Comparison of ENCODE assay signal across 11 cellular contexts in genomic region chr2:158953454-158953853, GRCh38. TPM values are rescaled to one million over a fixed set of nuclear protein-coding genes. Genes with fewer than 3 reads are reported as not detected.
DNase-seq lines count a peak whose midpoint lies in the region; ATAC-seq, FAIRE-seq and TF ChIP-seq lines count a peak whose summit lies in the region.
"Had no signal": no experiment of that assay in that cellular context is flagged by ENCODE, and none has a peak within 500 bp of the region (broad histone marks: within the 10 kb centered on the region; RNA-seq: fewer than 3 reads in every experiment).

No MANE protein-coding gene starts in this region.

- H2BK120ac ChIP-seq in mesendoderm (ENCODE audit: low read depth, low read length): no peak overlapping the region

- H3K4me1 ChIP-seq in GM23248 (ENCODE audit: insufficient read depth): peaks cover 12% of the 10 kb centered on the region
- H3K4me1 ChIP-seq in gastroesophageal sphincter: peaks cover 3 to 27% (median 9%) of the 10 kb centered on the region in 3 donors
- peaks cover 0 to 38% (median 28%) of the 10 kb centered on the region in 4 donors for H3K4me1 ChIP-seq in sigmoid colon
- no peaks in the 10 kb centered on the region for H3K4me1 ChIP-seq in mesendoderm (ENCODE audit: control insufficient read depth, low read depth, low read length)

- H3K4me1 Mint-ChIP-seq in activated T-helper 2 cell treated with anti-CD3 and anti-CD28 coated beads, Interferon-gamma antibody, Interleukin-2, Interleukin-4, amounts not matched to agents 10 μg/mL and 5 μg/mL and 100 μg/mL, durations not matched to agents 14 hours and 24 hours and 36 hours (ENCODE audit: low read depth): peaks cover 7% of the 10 kb centered on the region

- 41% methylated on average over 4 of the region's 4 CpGs for WGBS in GM23248 (ENCODE audit: low coverage in 1 of 2, low lambda C conversion rate in 2 of 2, missing lambda C conversion rate in 2 of 2), 2 experiments
- WGBS in gastroesophageal sphincter (ENCODE audit: low coverage in 1 of 2), 2 donors: 9 to 30% methylated on average over 4 of the region's 4 CpGs
- 14 to 46% methylated on average over 4 of the region's 4 CpGs for WGBS in sigmoid colon, 2 donors
- WGBS in mesendoderm (ENCODE audit: extremely low coverage, insufficient coverage, low lambda C conversion rate): no CpG with 5 or more reads among the region's 4 CpGs

- H3K9me3 Mint-ChIP-seq in activated T-helper 2 cell treated with anti-CD3 and anti-CD28 coated beads, Interferon-gamma antibody, Interleukin-2, Interleukin-4, amounts not matched to agents 10 μg/mL and 5 μg/mL and 100 μg/mL, durations not matched to agents 14 hours and 24 hours and 36 hours: no peaks in the 10 kb centered on the region
- H3K9me3 Mint-ChIP-seq: activated naive CD4-positive, alpha-beta T cell treated with anti-CD3 and anti-CD28 coated beads, Interleukin-2, amount 10 ng/mL, durations not matched to agents 7 days and 5 days had no signal

- H2AK5ac ChIP-seq in mesendoderm (ENCODE audit: low read length): no peak overlapping the region

- H2AFZ ChIP-seq in GM23248: no peak overlapping the region

- intact Hi-C loops in activated T-helper 2 cell treated with anti-CD3 and anti-CD28 coated beads, Interferon-gamma antibody, Interleukin-2, Interleukin-4, amounts not matched to agents 10 μg/mL and 5 μg/mL and 100 μg/mL, durations not matched to agents 14 hours and 24 hours and 36 hours (cut with micrococcal nuclease): no loop called here
- intact Hi-C loops in sigmoid colon (cut with DNase I): loop anchor here (2.0 kb wide), 1 partner anchor 15 kb away; no protein-coding TSS in a partner anchor

- no peaks in the 10 kb centered on the region for H3K9me3 ChIP-seq in GM23248 (ENCODE audit: low read depth)
- H3K9me3 ChIP-seq in gastroesophageal sphincter: no peaks in the 10 kb centered on the region
- H3K9me3 ChIP-seq in sigmoid colon: no peaks in the 10 kb centered on the region

- no peak overlapping the region for H3K4me3 ChIP-seq in GM23248
- H3K4me3 ChIP-seq in gastroesophageal sphincter: no peak overlapping the region
- H3K4me3 ChIP-seq in sigmoid colon: no peak overlapping the region
- H3K4me3 ChIP-seq in mesendoderm (ENCODE audit: low read length): no peak overlapping the region

- no peaks in the 10 kb centered on the region for H3F3A ChIP-seq in GM23248 (ENCODE audit: insufficient read depth)

- no peaks in the 10 kb centered on the region for H3K79me1 ChIP-seq in mesendoderm (ENCODE audit: low read length)

- ATAC-seq in gastroesophageal sphincter: no peak

- H4K5ac ChIP-seq in mesendoderm (ENCODE audit: low read length): no peak overlapping the region

- peak; percentile 65 for DNase-seq in GM23248
- DNase-seq in activated T-helper 2 cell treated with anti-CD3 and anti-CD28 coated beads, Interferon-gamma antibody, Interleukin-2, Interleukin-4, amounts not matched to agents 10 μg/mL and 5 μg/mL and 100 μg/mL, durations not matched to agents 14 hours and 24 hours and 36 hours (ENCODE audit: low spot score): no peak
- DNase-seq in sigmoid colon: no peak
- no peak for DNase-seq in mesendoderm
- DNase-seq in central memory CD4-positive, alpha-beta T cell: no peak
- DNase-seq in RCC 7860 (ENCODE audit: low spot score): no peak
- no peak for DNase-seq in AML-193 (lab: John Stamatoyannopoulos, UW)
- DNase-seq: activated naive CD4-positive, alpha-beta T cell treated with anti-CD3 and anti-CD28 coated beads, Interleukin-2, amount 10 ng/mL, durations not matched to agents 7 days and 5 days; posterior cingulate gyrus had no signal

- H2BK5ac ChIP-seq in mesendoderm (ENCODE audit: low read length): no peak overlapping the region

- in situ Hi-C loops in GM23248 (cut with MboI): no loop called here

- no peak overlapping the region for H3K56ac ChIP-seq in mesendoderm (ENCODE audit: low read length)

- no peak overlapping the region for H4K8ac ChIP-seq in mesendoderm (ENCODE audit: low read depth, low read length)

- H3K27ac ChIP-seq in GM23248 (no peak overlapping the region), gastroesophageal sphincter (peak overlapping the region; percentile 53 to 74 (median 62)), sigmoid colon (peak overlapping the region; percentile 54 to 81 (median 72)), mesendoderm (ENCODE audit: low read depth, low read length) (no peak overlapping the region)

- H3K9ac ChIP-seq in GM23248 (no peak overlapping the region), mesendoderm (ENCODE audit: low read length) (no peak overlapping the region)

- H3K18ac ChIP-seq in mesendoderm (ENCODE audit: low read length): no peak overlapping the region

- no peak overlapping the region for H3K23ac ChIP-seq in mesendoderm (ENCODE audit: low read length)

- no peak for FAIRE-seq in RCC 7860 (lab: Jason Lieb, UNC)
- FAIRE-seq: GM12892 had no signal

- no peak overlapping the region for H2BK15ac ChIP-seq in mesendoderm (replicated peaks; ENCODE audit: low read depth)

- H3K9me2 ChIP-seq in GM23248 (ENCODE audit: insufficient read depth): no peaks in the 10 kb centered on the region

- TF ChIP-seq EP300 in gastroesophageal sphincter (IDR thresholded peaks at IDR 0.05): no peak
- TF ChIP-seq EP300 in sigmoid colon (IDR thresholded peaks at IDR 0.05): no peak

- H3K27me3 ChIP-seq in GM23248 (replicated peaks; ENCODE audit: insufficient read depth): no peaks in the 10 kb centered on the region
- H3K27me3 ChIP-seq in gastroesophageal sphincter: no peaks in the 10 kb centered on the region
- H3K27me3 ChIP-seq in sigmoid colon: no peaks in the 10 kb centered on the region
- H3K27me3 ChIP-seq in mesendoderm (ENCODE audit: insufficient read depth, low read length, poor library complexity): no peaks in the 10 kb centered on the region

- H3K4ac ChIP-seq in mesendoderm (ENCODE audit: low read depth, low read length): no peak overlapping the region

- no peak for TF ChIP-seq POLR2A in gastroesophageal sphincter (IDR thresholded peaks at IDR 0.05)
- TF ChIP-seq POLR2A in sigmoid colon (IDR thresholded peaks at IDR 0.05): no peak

- H3K36me3 Mint-ChIP-seq in activated T-helper 2 cell treated with anti-CD3 and anti-CD28 coated beads, Interferon-gamma antibody, Interleukin-2, Interleukin-4, amounts not matched to agents 10 μg/mL and 5 μg/mL and 100 μg/mL, durations not matched to agents 14 hours and 24 hours and 36 hours (ENCODE audit: low read depth): no peaks in the 10 kb centered on the region
- H3K36me3 Mint-ChIP-seq: activated naive CD4-positive, alpha-beta T cell treated with anti-CD3 and anti-CD28 coated beads, Interleukin-2, amount 10 ng/mL, durations not matched to agents 7 days and 5 days had no signal

- H3K27me3 Mint-ChIP-seq in activated T-helper 2 cell treated with anti-CD3 and anti-CD28 coated beads, Interferon-gamma antibody, Interleukin-2, Interleukin-4, amounts not matched to agents 10 μg/mL and 5 μg/mL and 100 μg/mL, durations not matched to agents 14 hours and 24 hours and 36 hours (ENCODE audit: low read depth): peaks cover 11% of the 10 kb centered on the region

- TF ChIP-seq CTCF in gastroesophageal sphincter (IDR thresholded peaks at IDR 0.05): no peak
- TF ChIP-seq CTCF in sigmoid colon (IDR thresholded peaks at IDR 0.05): no peak

- no peak overlapping the region for H3K4me3 Mint-ChIP-seq in activated T-helper 2 cell treated with anti-CD3 and anti-CD28 coated beads, Interferon-gamma antibody, Interleukin-2, Interleukin-4, amounts not matched to agents 10 μg/mL and 5 μg/mL and 100 μg/mL, durations not matched to agents 14 hours and 24 hours and 36 hours (ENCODE audit: low read depth)
- H3K4me3 Mint-ChIP-seq: activated naive CD4-positive, alpha-beta T cell treated with anti-CD3 and anti-CD28 coated beads, Interleukin-2, amount 10 ng/mL, durations not matched to agents 7 days and 5 days had no signal

- no peak overlapping the region for H3K4me2 ChIP-seq in GM23248 (ENCODE audit: unreplicated experiment)
- H3K4me2 ChIP-seq in mesendoderm (ENCODE audit: low read length): no peak overlapping the region

- peak overlapping the region; percentile 21 for H3K27ac Mint-ChIP-seq in activated T-helper 2 cell treated with anti-CD3 and anti-CD28 coated beads, Interferon-gamma antibody, Interleukin-2, Interleukin-4, amounts not matched to agents 10 μg/mL and 5 μg/mL and 100 μg/mL, durations not matched to agents 14 hours and 24 hours and 36 hours
- H3K27ac Mint-ChIP-seq: activated naive CD4-positive, alpha-beta T cell treated with anti-CD3 and anti-CD28 coated beads, Interleukin-2, amount 10 ng/mL, durations not matched to agents 7 days and 5 days had no signal

- no peaks in the 10 kb centered on the region for H3K36me3 ChIP-seq in GM23248 (ENCODE audit: low read depth)
- H3K36me3 ChIP-seq in gastroesophageal sphincter: no peaks in the 10 kb centered on the region
- no peaks in the 10 kb centered on the region for H3K36me3 ChIP-seq in sigmoid colon
- no peaks in the 10 kb centered on the region for H3K36me3 ChIP-seq in mesendoderm (ENCODE audit: control insufficient read depth, insufficient read depth, low read length)

- no peaks in the 10 kb centered on the region for H3K79me2 ChIP-seq in GM23248 (ENCODE audit: insufficient read depth)
- H3K79me2 ChIP-seq in mesendoderm (ENCODE audit: control insufficient read depth, insufficient read depth, low read length): no peaks in the 10 kb centered on the region

- H4K20me1 ChIP-seq in GM23248 (ENCODE audit: insufficient read depth): no peaks in the 10 kb centered on the region

RNA-seq across cellular contexts. Expression of gene TANC1, which starts 15.0 kb away (rescaled TPM):
- 12.1 and 16.3 TPM in 2 replicates for total RNA-seq in GM23248 (2014; rRNA removed; shearing (Covaris generic))
- 7.6 and 8.2 TPM in 2 replicates for polyA plus RNA-seq in GM23248 (2016; fragmentation: Nextera tagmentation; extraction: Ambion mirVana)
- total RNA-seq in activated T-helper 2 cell treated with anti-CD3 and anti-CD28 coated beads, Interferon-gamma antibody, Interleukin-2, Interleukin-4, amounts not matched to agents 10 μg/mL and 5 μg/mL and 100 μg/mL, durations not matched to agents 14 hours and 24 hours and 36 hours: 0.34 TPM in 2 replicates
- total RNA-seq in gastroesophageal sphincter: 10 to 100 TPM; 37.4 to 66.5 (median 46.0) TPM
- 10 to 100 TPM; 47.0 to 74.5 (median 56.9) TPM for total RNA-seq in sigmoid colon
- 10 to 100 TPM in 1 of 3 donors, 1 to 10 TPM in 2; 3.6 to 13.4 (median 5.3) TPM for polyA plus RNA-seq in sigmoid colon
- polyA plus RNA-seq in mesendoderm (2013, experiment 1 of 2): 2.6 TPM
- 2.8 TPM for polyA plus RNA-seq in mesendoderm (2013, experiment 2 of 2)

Comparison
In these comparisons a context has a peak if more than half of its experiments do, and no peak if none do; other contexts are left out.
1. H3K27ac ChIP-seq: peak in gastroesophageal sphincter (4 of 4) and sigmoid colon (4 of 4); none in GM23248 (single experiment) and mesendoderm (single experiment).